Comparison of ENCODE assay signal across 24 cellular contexts in genomic region chr7:27080844-27081423, GRCh38. TPM values are rescaled to one million over a fixed set of nuclear protein-coding genes. Genes with fewer than 3 reads are reported as not detected.
A peak's percentile ranks its signal among the peaks of the same experiment; 100 is the strongest.
DNase-seq lines count a peak whose midpoint lies in the region; ATAC-seq, FAIRE-seq and TF ChIP-seq lines count a peak whose summit lies in the region.
"Had no signal": no experiment of that assay in that cellular context is flagged by ENCODE, and none has a peak within 500 bp of the region (broad histone marks: within the 10 kb centered on the region; RNA-seq: fewer than 3 reads in every experiment).

No MANE protein-coding gene starts in this region.

- H3K79me2 ChIP-seq in astrocyte (ENCODE audit: insufficient read depth, low read length), result no peaks in the 10 kb centered on the region

- peak overlapping the region; percentile 3 for H3K27ac Mint-ChIP-seq in astrocyte (ENCODE audit: unreplicated experiment)
- peak overlapping the region; percentile 16 to 67 (median 25) for H3K27ac Mint-ChIP-seq in nephron
- H3K27ac Mint-ChIP-seq: immature natural killer cell; stimulated activated naive CD8-positive, alpha-beta T cell treated with anti-CD3 and anti-CD28 coated beads, Interleukin-15, Interleukin-2, amounts not matched to agents 100 ng/mL and 50 ng/mL, for 24 hours had no signal

- H2AFZ ChIP-seq in astrocyte (ENCODE audit: low read depth, low read length), result no peak overlapping the region

- no peak overlapping the region for H3K4me2 ChIP-seq in astrocyte (ENCODE audit: low read length)

- H3K36me3 ChIP-seq in astrocyte (ENCODE audit: insufficient read depth, low read length), result no peaks in the 10 kb centered on the region
- H3K36me3 ChIP-seq: pancreas, uterus had no signal

- H3K27ac ChIP-seq in astrocyte (ENCODE audit: low read depth, low read length), result no peak overlapping the region
- H3K27ac ChIP-seq: pancreas, uterus had no signal

- no peak overlapping the region for H3K4me3 ChIP-seq in astrocyte (ENCODE audit: insufficient read depth, low read depth, low read length)
- H3K4me3 ChIP-seq: GM12878, pancreas, uterus had no signal

- no peak for FAIRE-seq in astrocyte (lab: Jason Lieb, UNC)
- FAIRE-seq: endometrium, GM12878, pancreas, small intestine had no signal

- no peak for ATAC-seq in HG03432 (IDR thresholded peaks at IDR 0.05; ENCODE audit: unreplicated experiment)
- ATAC-seq in GM21515 (IDR thresholded peaks at IDR 0.05; ENCODE audit: unreplicated experiment), result no peak
- ATAC-seq: GM12878, pancreas had no signal

- H3K27me3 Mint-ChIP-seq in astrocyte (ENCODE audit: low read depth, unreplicated experiment) (peaks cover 18% of the 10 kb centered on the region), nephron (ENCODE audit: low read depth) (no peaks in the 10 kb centered on the region)

- no peaks in the 10 kb centered on the region for H3K9me3 ChIP-seq in astrocyte (ENCODE audit: insufficient read depth, low read depth, low read length)
- H3K9me3 ChIP-seq: pancreas, uterus had no signal

- no peaks in the 10 kb centered on the region for H3K27me3 ChIP-seq in astrocyte (ENCODE audit: insufficient read depth, low read length)
- H3K27me3 ChIP-seq: pancreas, uterus had no signal

- TF ChIP-seq CTCF in astrocyte (IDR thresholded peaks at IDR 0.05; ENCODE audit: insufficient read depth, low read depth, low read length) (no peak), nephron (IDR thresholded peaks at IDR 0.05; ENCODE audit: unreplicated experiment in 3 of 3) (no peak)

- H3K4me3 Mint-ChIP-seq in astrocyte (ENCODE audit: unreplicated experiment), result no peak overlapping the region
- no peak overlapping the region for H3K4me3 Mint-ChIP-seq in nephron
- H3K4me3 Mint-ChIP-seq: immature natural killer cell; stimulated activated naive CD8-positive, alpha-beta T cell treated with anti-CD3 and anti-CD28 coated beads, Interleukin-15, Interleukin-2, amounts not matched to agents 100 ng/mL and 50 ng/mL, for 24 hours had no signal

- H3K4me1 Mint-ChIP-seq in astrocyte (ENCODE audit: low read depth, unreplicated experiment) (peaks cover 8% of the 10 kb centered on the region), nephron (peaks cover 18% of the 10 kb centered on the region)

- H3K9me3 Mint-ChIP-seq in astrocyte (ENCODE audit: unreplicated experiment) (peaks cover under 1% of the 10 kb centered on the region), nephron (peaks cover 3% of the 10 kb centered on the region)
- H3K9me3 Mint-ChIP-seq: immature natural killer cell; stimulated activated naive CD8-positive, alpha-beta T cell treated with anti-CD3 and anti-CD28 coated beads, Interleukin-15, Interleukin-2, amounts not matched to agents 100 ng/mL and 50 ng/mL, for 24 hours had no signal

- no peaks in the 10 kb centered on the region for H3K36me3 Mint-ChIP-seq in astrocyte (ENCODE audit: low read depth, unreplicated experiment)
- no peaks in the 10 kb centered on the region for H3K36me3 Mint-ChIP-seq in nephron (ENCODE audit: low read depth)
- H3K36me3 Mint-ChIP-seq: immature natural killer cell had no signal

- no peaks in the 10 kb centered on the region for H4K20me1 ChIP-seq in astrocyte (ENCODE audit: insufficient read depth, low read length)

- no peaks in the 10 kb centered on the region for H3K4me1 ChIP-seq in astrocyte (ENCODE audit: insufficient read depth, low read length)
- H3K4me1 ChIP-seq: pancreas, uterus had no signal

- H3K9ac ChIP-seq in astrocyte (ENCODE audit: low read length), result no peak overlapping the region

- peak; percentile 82 for DNase-seq in ELF-1 (ENCODE audit: low read depth, low spot score)
- DNase-seq in M059J (ENCODE audit: low read depth), result peak; percentile 68
- DNase-seq in astrocyte (ENCODE audit: low read depth), result peak; percentile 22
- DNase-seq in activated gamma-delta T cell treated with Interleukin-2 at 50 U/mL for 16 hours, result no peak
- DNase-seq in iPS-NIHi11 (ENCODE audit: low spot score), result no peak
- DNase-seq: activated CD4-positive, alpha-beta T cell treated with anti-CD3 and anti-CD28 coated beads, Interleukin-2, amount 50 U/mL, for 1 hour; activated T-cell treated with anti-CD3 and anti-CD28 coated beads, Interleukin-2, amount 50 U/mL, for 1 hour; C1 segment of cervical spinal cord; cerebellar nuclear complex; DND-41; immature natural killer cell; MV-4-11; NCI-H2081 treated with DMSO at 0.1 percent for 48 hours; NCI-H774; pancreas; small intestine; uterus had no signal

RNA-seq across cellular contexts. Expression of gene HOXA1, which starts 14.9 kb away (rescaled TPM):
- 8.2 and 9.1 TPM in 2 replicates for total RNA-seq in M059J (2014; rRNA removed; shearing (Covaris generic))
- total RNA-seq in astrocyte, result 0.23 TPM in 1 of 2 replicates, not detected in the other

RNA-seq across cellular contexts. Expression of gene HOXA2, which starts 21.5 kb away (rescaled TPM):
- total RNA-seq in M059J (2014; rRNA removed; shearing (Covaris generic)), result 1.7 and 2.2 TPM in 2 replicates
- not detected in 2 replicates for total RNA-seq in astrocyte
- total RNA-seq: GM12878 had no signal

RNA-seq across cellular contexts. Expression of gene HOXA4, which starts 49.6 kb away (rescaled TPM):
- total RNA-seq in M059J (2014; rRNA removed; shearing (Covaris generic)), result 4.9 and 5.8 TPM in 2 replicates
- not detected in 2 replicates for total RNA-seq in astrocyte
- total RNA-seq: GM12878, mononuclear cell had no signal

Comparison
In these comparisons a context has a peak if more than half of its experiments do, and no peak if none do; other contexts are left out.
1. DNase-seq: peak in ELF-1 (single experiment), M059J (single experiment) and astrocyte (single experiment); none in activated gamma-delta T cell treated with Interleukin-2 at 50 U/mL for 16 hours (single experiment) and iPS-NIHi11 (single experiment).